6 cellular contexts compared by ENCODE assay signal in the genomic region with DNA sequence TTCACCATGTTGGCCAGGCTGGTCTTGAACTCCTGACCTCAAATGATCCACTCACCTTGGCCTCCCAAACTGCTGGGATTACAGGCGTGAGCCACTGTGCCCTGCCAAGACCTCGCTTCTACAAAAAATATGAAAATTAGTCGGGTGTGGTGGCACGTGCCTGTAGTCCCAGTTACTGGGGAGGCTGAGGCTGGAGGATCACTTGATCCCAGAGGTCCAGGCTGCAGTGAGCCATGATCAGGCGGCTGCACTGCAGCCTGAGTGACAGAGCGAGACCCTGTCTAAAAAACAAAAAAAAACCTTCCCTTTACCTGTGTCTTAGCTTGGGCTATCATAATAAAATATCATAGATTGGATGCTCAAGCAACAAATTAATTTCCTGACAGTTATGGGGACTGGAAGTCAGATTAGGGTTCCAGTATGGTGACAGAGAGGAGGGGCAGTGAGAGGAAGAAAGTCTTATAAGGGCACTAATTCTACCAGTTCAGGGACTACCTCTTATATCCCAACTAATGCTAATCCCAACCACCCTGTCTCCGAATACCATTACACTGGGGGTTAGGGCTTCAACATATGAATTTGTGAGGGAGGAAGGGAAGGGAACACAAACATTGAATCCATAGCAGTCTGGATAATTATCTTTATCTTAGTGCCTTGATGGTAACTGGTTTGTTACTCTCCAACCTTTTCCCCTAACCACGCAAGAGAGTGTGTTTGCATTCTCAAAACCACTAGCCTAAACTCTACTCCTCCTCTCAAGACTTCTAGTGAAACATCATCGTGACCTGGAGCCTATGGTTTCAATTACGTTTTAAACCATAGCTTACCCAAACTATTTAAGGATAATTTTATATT. TPM values are rescaled to one million over a fixed set of nuclear protein-coding genes. Genes with fewer than 3 reads are reported as not detected.
DNase-seq lines count a peak whose midpoint lies in the region; TF ChIP-seq lines count a peak whose summit lies in the region.

No MANE protein-coding gene starts in this region.

- H2AFZ ChIP-seq in Karpas-422 (ENCODE audit: low read length) (no peak overlapping the region), mammary epithelial cell (ENCODE audit: low read depth, low read length) (peak overlapping the region; percentile 84)

- WGBS in mammary epithelial cell (ENCODE audit: low coverage, missing lambda C conversion rate): 85% methylated on average over 10 of the region's 10 CpGs
- WGBS in ovary, 3 donors: 75 to 83% (median 82%) methylated on average over 10 of the region's 10 CpGs

- H3K4me3 ChIP-seq in Karpas-422 (ENCODE audit: low read length) (peak overlapping the region; percentile 97), mammary epithelial cell (replicated peaks in 1 of 3; ENCODE audit: insufficient read depth in 1 of 3, low read depth in 2 of 3, low read length in 3 of 3) (peak overlapping the region in 1 of 3 experiments; percentile 77), retinal pigment epithelial cell (ENCODE audit: low read length) (peak overlapping the region; percentile 65), ovary (no peak overlapping the region)

- no peak for TF ChIP-seq POLR2A in ovary (IDR thresholded peaks at IDR 0.05)

- in situ Hi-C loops in mammary epithelial cell (cut with MboI; ENCODE audit: low sequenced_read_pairs in 2 of 2): no loop called here

- DNase-seq in Karpas-422 (no peak), mammary epithelial cell (no peak), retinal pigment epithelial cell (ENCODE audit: low read depth) (no peak), ovary (no peak), HuH-7 (ENCODE audit: low spot score) (no peak)
- DNase-seq in stimulated activated CD4-positive, alpha-beta T cell treated with anti-CD3 and anti-CD28 coated beads, Interleukin-2, amount 100 ng/mL, for 48 hours: no peak

- H3K79me2 ChIP-seq in Karpas-422 (ENCODE audit: low read length): peaks cover 20% of the 10 kb centered on the region
- peaks cover 10% of the 10 kb centered on the region for H3K79me2 ChIP-seq in mammary epithelial cell (ENCODE audit: insufficient read depth, low read length)

- H3K9ac ChIP-seq in Karpas-422 (ENCODE audit: low read length): peak overlapping the region; percentile 94
- no peak overlapping the region for H3K9ac ChIP-seq in mammary epithelial cell (ENCODE audit: insufficient read depth, low read length)

- H3K27me3 ChIP-seq in Karpas-422 (ENCODE audit: low read length): no peaks in the 10 kb centered on the region
- H3K27me3 ChIP-seq in mammary epithelial cell (ENCODE audit: insufficient read depth, low read length): no peaks in the 10 kb centered on the region
- no peaks in the 10 kb centered on the region for H3K27me3 ChIP-seq in ovary

- dilution Hi-C loops in mammary epithelial cell (cut with HindIII; ENCODE audit: low sequenced_read_pairs): no loop called here

- no peak for TF ChIP-seq CTCF in mammary epithelial cell (conservative IDR thresholded peaks at IDR 0.05 in 1 of 2, IDR thresholded peaks at IDR 0.05 in 1 of 2; ENCODE audit: extremely low read depth in 1 of 2, insufficient read depth in 1 of 2, low read depth in 1 of 2, low read length in 2 of 2)
- TF ChIP-seq CTCF in retinal pigment epithelial cell (conservative IDR thresholded peaks at IDR 0.05; ENCODE audit: low read depth, low read length): no peak
- TF ChIP-seq CTCF in ovary (IDR thresholded peaks at IDR 0.05): no peak

- intact Hi-C loops in mammary epithelial cell (cut with micrococcal nuclease) (loop anchor here (1.0 kb wide), 1 partner anchor 11 kb away; a partner anchor contains a TSS), ovary (cut with DNase I) (loop anchor here in 1 of 4 donors (5.0 kb wide), 1 partner anchor 133 kb away; no protein-coding TSS in a partner anchor)

- no peak for TF ChIP-seq EP300 in ovary (IDR thresholded peaks at IDR 0.05)

- no peaks in the 10 kb centered on the region for H3K9me2 ChIP-seq in Karpas-422 (replicated peaks; ENCODE audit: insufficient read depth, low read length)

- H3K9me3 ChIP-seq in Karpas-422 (ENCODE audit: low read length) (no peaks in the 10 kb centered on the region), mammary epithelial cell (replicated peaks; ENCODE audit: insufficient read depth, low read length) (no peaks in the 10 kb centered on the region), ovary (no peaks in the 10 kb centered on the region)

- CTCF ChIA-PET in mammary epithelial cell (lab: Charles Lee; ENCODE audit: low non-redundant PET): interaction anchor here (0.5 kb wide), 1 partner anchor 136 kb away, joined by 15 read pairs; no protein-coding TSS in a partner anchor

- H4K20me1 ChIP-seq in Karpas-422 (ENCODE audit: insufficient read depth, low read depth, low read length) (no peaks in the 10 kb centered on the region), mammary epithelial cell (ENCODE audit: insufficient read depth, low read length) (no peaks in the 10 kb centered on the region)

- peaks cover 15% of the 10 kb centered on the region; the same call in 1 of the 2 replicates for H3K36me3 ChIP-seq in Karpas-422 (ENCODE audit: insufficient read depth, low read length)
- peaks cover 15% of the 10 kb centered on the region for H3K36me3 ChIP-seq in mammary epithelial cell (ENCODE audit: insufficient read depth, low read length)
- no peaks in the 10 kb centered on the region for H3K36me3 ChIP-seq in ovary

- peaks cover 27% of the 10 kb centered on the region for H3K4me1 ChIP-seq in Karpas-422 (ENCODE audit: low read length)
- H3K4me1 ChIP-seq in mammary epithelial cell (ENCODE audit: insufficient read depth, low read length): peaks cover 11% of the 10 kb centered on the region
- no peaks in the 10 kb centered on the region for H3K4me1 ChIP-seq in ovary (ENCODE audit: insufficient read depth)

- peak overlapping the region; percentile 59; the same call in 1 of the 2 replicates for H3K27ac ChIP-seq in Karpas-422 (ENCODE audit: low read length)
- no peak overlapping the region for H3K27ac ChIP-seq in mammary epithelial cell (ENCODE audit: insufficient read depth, low read depth, low read length)
- peak overlapping the region in 1 of 2 donors; percentile 60 for H3K27ac ChIP-seq in ovary

- peak overlapping the region; percentile 91 for H3K4me2 ChIP-seq in Karpas-422 (ENCODE audit: low read depth, low read length, poor library complexity, severe bottlenecking)
- peak overlapping the region; percentile 86 for H3K4me2 ChIP-seq in mammary epithelial cell (ENCODE audit: insufficient read depth, low read depth, low read length)

- BruUV-seq in mammary epithelial cell (replicated peaks; lab: Mats Ljungman, UMichigan): TSS peak; percentile 24

RNA-seq across cellular contexts. Expression of a gene that starts 1.0 kb away (rescaled TPM):
- total RNA-seq in Karpas-422 (2014; rRNA removed; shearing (Covaris generic); ENCODE audit: low replicate concordance): 113 and 135 TPM in 2 replicates
- total RNA-seq in mammary epithelial cell (10 to 100 TPM; 68.7 to 87.1 TPM), ovary (10 to 100 TPM; 43.5 to 85.4 (median 65.4) TPM)
- polyA plus RNA-seq in mammary epithelial cell (103 TPM), ovary (10 to 100 TPM; 57.8 to 75.0 TPM)
- 60.7 TPM for polyA minus RNA-seq in mammary epithelial cell

RNA-seq across cellular contexts. Expression of a gene that starts 10.7 kb away (rescaled TPM):
- 26.2 and 28.0 TPM in 2 replicates for total RNA-seq in Karpas-422 (2014; rRNA removed; shearing (Covaris generic); ENCODE audit: low replicate concordance)
- total RNA-seq in mammary epithelial cell: 10 to 100 TPM; 16.3 to 49.7 TPM
- polyA plus RNA-seq in mammary epithelial cell: 38.7 TPM
- polyA minus RNA-seq in mammary epithelial cell: 62.9 TPM
- 10 to 100 TPM; 11.1 to 45.1 (median 22.8) TPM for total RNA-seq in ovary
- 10 to 100 TPM; 10.0 to 22.0 TPM for polyA plus RNA-seq in ovary

RNA-seq across cellular contexts. Expression of a gene that starts 11.0 kb away (rescaled TPM):
- total RNA-seq in Karpas-422 (2014; rRNA removed; shearing (Covaris generic); ENCODE audit: low replicate concordance): 2.9 and 7.8 TPM in 2 replicates
- total RNA-seq in mammary epithelial cell (not detected), ovary (under 1 TPM in 1 of 7 donors, not detected in 6; 0.15 TPM)
- polyA plus RNA-seq in mammary epithelial cell (not detected), ovary (under 1 TPM in 1 of 2 donors, not detected in 1; 0.12 TPM)
- polyA minus RNA-seq in mammary epithelial cell: not detected

RNA-seq across cellular contexts. Expression of a gene that starts 18.2 kb away (rescaled TPM):
- total RNA-seq in Karpas-422 (2014; rRNA removed; shearing (Covaris generic); ENCODE audit: low replicate concordance): 0.75 and 1.5 TPM in 2 replicates
- 10 to 100 TPM in 1 of 2 donors, 1 to 10 TPM in 1; 1.3 to 35.7 TPM for total RNA-seq in mammary epithelial cell
- polyA plus RNA-seq in mammary epithelial cell: 16.6 TPM
- 56.3 TPM for polyA minus RNA-seq in mammary epithelial cell
- total RNA-seq in ovary: 1 to 10 TPM in 1 of 7 donors, under 1 TPM in 5, not detected in 1; 0.05 to 1.2 (median 0.30) TPM
- under 1 TPM; 0.18 to 0.60 TPM for polyA plus RNA-seq in ovary

RNA-seq across cellular contexts. Expression of a gene that starts 28.7 kb away (rescaled TPM):
- 0.47 TPM in 1 of 2 replicates, not detected in the other for total RNA-seq in Karpas-422 (2014; rRNA removed; shearing (Covaris generic); ENCODE audit: low replicate concordance)
- total RNA-seq in mammary epithelial cell (not detected), ovary (1 to 10 TPM in 5 of 7 donors, under 1 TPM in 2; 0.30 to 1.9 (median 1.2) TPM)
- polyA plus RNA-seq in mammary epithelial cell (not detected), ovary (1 to 10 TPM in 1 of 2 donors, not detected in 1; 1.1 TPM)
- not detected for polyA minus RNA-seq in mammary epithelial cell
